ENCODE assay signal across 21 cellular contexts in genomic region chr12:75041481-75041880, GRCh38.
"Had no signal": no experiment of that assay in that cellular context is flagged by ENCODE, and none has a peak within 500 bp of the region (broad histone marks: within the 10 kb centered on the region; RNA-seq: fewer than 3 reads in every experiment).

No MANE protein-coding gene starts in this region.

- H3K27ac ChIP-seq: breast epithelium, SK-N-MC had no signal

- DNase-seq: activated CD4-positive, alpha-beta T cell treated with anti-CD3 and anti-CD28 coated beads for 48 hours; activated CD4-positive, alpha-beta T cell treated with anti-CD3 and anti-CD28 coated beads, Interleukin-2, amount 50 U/mL, for 4 hours; activated CD4-positive, CD25-positive, alpha-beta regulatory T cell treated with anti-CD3 and anti-CD28 coated beads, Interleukin-2, amount 50 U/mL, for 72 hours; activated CD8-positive, alpha-beta memory T cell treated with anti-CD3 and anti-CD28 coated beads, Interleukin-2, amount 50 U/mL, for 48 hours; activated CD8-positive, alpha-beta T cell treated with anti-CD3 and anti-CD28 coated beads, Interleukin-2, amount 10 ng/mL, durations not matched to agents 7 days and 5 days; activated naive CD4-positive, alpha-beta T cell; activated T-cell treated with anti-CD3 and anti-CD28 coated beads, Interleukin-2, amount 50 U/mL, for 1 hour; aorta; KG1; NCI-H1092; NCI-H1436; NCI-H1694 treated with DMSO at 0.1 percent for 48 hours; NCI-H2081 treated with DMSO at 0.1 percent for 48 hours; NCI-H446; NCI-H748 treated with DMSO at 0.1 percent for 48 hours; RPMI8226; T-helper 1 cell had no signal

- ATAC-seq: activated CD8-positive, alpha-beta T cell treated with anti-CD3 and anti-CD28 coated beads, Interleukin-2, amount 10 ng/mL, durations not matched to agents 7 days and 5 days; Right ventricle myocardium inferior; WTC11 had no signal
